26 cellular contexts compared by ENCODE assay signal in the genomic region with DNA sequence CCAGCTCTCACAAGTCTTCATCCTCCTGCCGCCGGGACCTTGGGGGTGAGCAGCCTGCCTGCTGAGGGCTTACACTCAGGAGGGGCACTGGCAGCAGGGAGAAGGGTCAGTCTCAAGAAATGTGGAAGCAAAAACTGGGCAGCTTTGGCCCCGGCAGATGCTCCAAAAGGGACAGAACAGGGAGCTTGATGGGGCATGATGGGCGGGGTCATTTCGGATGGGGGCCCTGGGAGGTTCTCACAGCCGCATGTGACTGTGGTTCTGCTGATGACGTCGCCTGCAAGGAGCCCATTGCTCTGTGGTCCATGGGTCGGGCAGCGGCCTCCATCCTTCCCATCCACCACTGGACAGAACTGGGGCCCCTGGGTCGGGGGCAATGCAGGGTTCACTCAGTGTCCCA.
DNase-seq lines count a peak whose midpoint lies in the region; ATAC-seq, FAIRE-seq and TF ChIP-seq lines count a peak whose summit lies in the region.
"Had no signal": no experiment of that assay in that cellular context is flagged by ENCODE, and none has a peak within 500 bp of the region (broad histone marks: within the 10 kb centered on the region; RNA-seq: fewer than 3 reads in every experiment).

No MANE protein-coding gene starts in this region.

- 5% methylated on average over 8 of the region's 11 CpGs for whole genome bisulfite sequencing in HepG2 (ENCODE audit: low lambda C conversion rate)
- WGBS in right lobe of liver (ENCODE audit: insufficient coverage, low coverage, low lambda C conversion rate, missing lambda C conversion rate), result no CpG with 5 or more reads among the region's 11 CpGs

- TF ChIP-seq CTCF in HepG2 (CRISPR knock-in tag; IDR thresholded peaks at IDR 0.05), result no peak
- no peak for TF ChIP-seq CTCF in right lobe of liver (IDR thresholded peaks at IDR 0.05)
- TF ChIP-seq CTCF in kidney (IDR thresholded peaks at IDR 0.05; ENCODE audit: borderline replicate concordance, extremely low read depth, insufficient read depth), result no peak
- no peak for TF ChIP-seq CTCF in osteoblast (IDR thresholded peaks at IDR 0.05; ENCODE audit: extremely low read depth, low read depth, low read length)

- intact Hi-C loops in HepG2 (cut with micrococcal nuclease; ENCODE audit: unreplicated experiment), result no loop called here
- intact Hi-C loops in right lobe of liver (cut with DNase I), result no loop called here
- intact Hi-C loops in kidney (cut with DNase I), result no loop called here

- H3K27me3 ChIP-seq in HepG2 (ENCODE audit: control insufficient read depth in 1 of 2, insufficient read depth in 2 of 2, low read length in 2 of 2) (peaks cover 9 to 63% of the 10 kb centered on the region in 2 experiments), right lobe of liver (no peaks in the 10 kb centered on the region), osteoblast (ENCODE audit: insufficient read depth, low read length) (no peaks in the 10 kb centered on the region)
- H3K27me3 ChIP-seq: BE2C, BLaER1 had no signal

- H3K27ac ChIP-seq in HepG2 (ENCODE audit: extremely low read length, insufficient read depth, low read length), result no peak overlapping the region
- no peak overlapping the region for H3K27ac ChIP-seq in right lobe of liver
- H3K27ac ChIP-seq in kidney (ENCODE audit: low read depth in 2 of 2, low read length in 2 of 2), result no peak overlapping the region
- H3K27ac ChIP-seq in osteoblast (ENCODE audit: low read depth, low read length), result no peak overlapping the region
- H3K27ac ChIP-seq: BLaER1 had no signal

- in situ Hi-C loops in HepG2 (cut with HindIII; ENCODE audit: extremely low pct_ligation_motif_present, low pct_unique_long_range_greater_than_20kb), result no loop called here

- H3K9ac ChIP-seq in HepG2 (ENCODE audit: insufficient read depth, low read depth, low read length) (no peak overlapping the region), kidney (ENCODE audit: low read length in 2 of 2) (no peak overlapping the region)
- H3K9ac ChIP-seq: BLaER1 had no signal

- no peak overlapping the region for H3K4me3 ChIP-seq in HepG2 (replicated peaks in 1 of 3; ENCODE audit: insufficient read depth in 1 of 3, low read depth in 2 of 3, low read length in 3 of 3)
- no peak overlapping the region for H3K4me3 ChIP-seq in right lobe of liver
- H3K4me3 ChIP-seq in kidney (ENCODE audit: low read length in 2 of 2), result no peak overlapping the region
- no peak overlapping the region for H3K4me3 ChIP-seq in osteoblast (ENCODE audit: insufficient read depth, low read length)
- H3K4me3 ChIP-seq: BLaER1, GM12878 had no signal

- ATAC-seq in HepG2, result no peak
- ATAC-seq in right lobe of liver, result no peak
- ATAC-seq: GM12878 had no signal

- TF ChIP-seq EP300 in HepG2 (IDR thresholded peaks at IDR 0.05; ENCODE audit: low read depth in 2 of 2, low read length in 2 of 2) (no peak), HepG2 (CRISPR knock-in tag; IDR thresholded peaks at IDR 0.05; ENCODE audit: borderline replicate concordance) (no peak)

- no peak for TF ChIP-seq RAD21 in HepG2 (CRISPR knock-in tag; IDR thresholded peaks at IDR 0.05)

- H3K9me3 ChIP-seq in HepG2 (ENCODE audit: low read length), result no peaks in the 10 kb centered on the region
- H3K9me3 ChIP-seq in right lobe of liver, result no peaks in the 10 kb centered on the region
- H3K9me3 ChIP-seq in kidney (ENCODE audit: control insufficient read depth in 1 of 2, low read length in 2 of 2), result no peaks in the 10 kb centered on the region
- H3K9me3 ChIP-seq in osteoblast (ENCODE audit: low read depth, low read length), result no peaks in the 10 kb centered on the region
- H3K9me3 ChIP-seq: BE2C, BLaER1 had no signal

- H3K4me1 ChIP-seq in HepG2 (ENCODE audit: insufficient read depth, low read length), result no peaks in the 10 kb centered on the region
- no peaks in the 10 kb centered on the region for H3K4me1 ChIP-seq in right lobe of liver
- H3K4me1 ChIP-seq in kidney (ENCODE audit: control insufficient read depth in 1 of 2, insufficient read depth in 1 of 2, low read depth in 1 of 2, low read length in 2 of 2), result no peaks in the 10 kb centered on the region
- no peaks in the 10 kb centered on the region for H3K4me1 ChIP-seq in osteoblast (ENCODE audit: insufficient read depth, low read length)

- POLR2A ChIA-PET in HepG2 (lab: Yijun Ruan, JAX), result no interaction called here

- H3K4me2 ChIP-seq in HepG2 (ENCODE audit: low read depth, low read length) (no peak overlapping the region), osteoblast (ENCODE audit: insufficient read depth, low read length) (no peak overlapping the region)
- H3K4me2 ChIP-seq: BLaER1 had no signal

- CTCF ChIA-PET in HepG2 (lab: Yijun Ruan, JAX; ENCODE audit: low intra/inter-chr PET ratio, low total read pairs), result no interaction called here

- H4K20me1 ChIP-seq in HepG2 (ENCODE audit: insufficient read depth, low read length), result peaks cover 7% of the 10 kb centered on the region; the same call in 1 of the 2 replicates
- no peaks in the 10 kb centered on the region for H4K20me1 ChIP-seq in osteoblast (ENCODE audit: insufficient read depth, low read length)

- no peak overlapping the region for H2AFZ ChIP-seq in HepG2 (ENCODE audit: low read length)
- H2AFZ ChIP-seq in osteoblast (ENCODE audit: low read length), result no peak overlapping the region

- no TSS peak for BruUV-seq in HepG2 (replicated peaks; lab: Mats Ljungman, UMichigan)

- no peak for DNase-seq in HepG2 (ENCODE audit: low spot score)
- DNase-seq in right lobe of liver, result no peak
- peak; percentile 54 for DNase-seq in kidney
- peak; percentile 50 for DNase-seq in osteoblast (ENCODE audit: insufficient read length, low spot score, missing footprints)
- no peak for DNase-seq in foreskin melanocyte
- DNase-seq in glomerular visceral epithelial cell (ENCODE audit: extremely low spot score), result no peak
- DNase-seq: 8988T; ACHN; BE2C; C1 segment of cervical spinal cord; CD4-positive, alpha-beta memory T cell; CD4-positive, CD25-positive, alpha-beta regulatory T cell; CD8-positive, alpha-beta memory T cell; COR-L47; DMS 273 treated with DMSO at 0.1 percent for 48 hours; DMS153; DMS53; DMS79; DND-41; EL; GDM1 had no signal

- TF ChIP-seq POLR2A in HepG2 (IDR thresholded peaks at IDR 0.05; ENCODE audit: insufficient read depth in 1 of 2, low read depth in 2 of 2, low read length in 2 of 2), result no peak
- no peak for TF ChIP-seq POLR2A in right lobe of liver (IDR thresholded peaks at IDR 0.05)

- no peaks in the 10 kb centered on the region for H3K36me3 ChIP-seq in HepG2 (replicated peaks in 1 of 2; ENCODE audit: control insufficient read depth in 1 of 2, insufficient read depth in 2 of 2, low read length in 2 of 2)
- no peaks in the 10 kb centered on the region for H3K36me3 ChIP-seq in right lobe of liver
- no peaks in the 10 kb centered on the region for H3K36me3 ChIP-seq in kidney (ENCODE audit: control insufficient read depth in 1 of 2, insufficient read depth in 2 of 2, low read length in 2 of 2)
- H3K36me3 ChIP-seq in osteoblast (ENCODE audit: insufficient read depth, low read length), result no peaks in the 10 kb centered on the region
- H3K36me3 ChIP-seq: BE2C, BLaER1 had no signal

- FAIRE-seq in HepG2 (lab: Jason Lieb, UNC) (no peak), kidney (lab: Jason Lieb, UNC) (no peak)
- FAIRE-seq: A204.1, GM12878, GM12892, GM18507 had no signal

- H3K79me2 ChIP-seq in HepG2 (ENCODE audit: insufficient read depth, low read length) (no peaks in the 10 kb centered on the region), osteoblast (ENCODE audit: insufficient read depth, low read length) (no peaks in the 10 kb centered on the region)

TF ChIP-seq in HepG2, 621 proteins besides CTCF, POLR2A, EP300 and RAD21 (continues in another document):
- TF ChIP-seq THYN1 (CRISPR knock-in tag; IDR thresholded peaks at IDR 0.05; ENCODE audit: borderline replicate concordance, low read depth) (no peak), ZFY (CRISPR knock-in tag; IDR thresholded peaks at IDR 0.05) (no peak), FLYWCH1 (CRISPR knock-in tag; IDR thresholded peaks at IDR 0.05) (no peak)
- TF ChIP-seq, protein P1, sequence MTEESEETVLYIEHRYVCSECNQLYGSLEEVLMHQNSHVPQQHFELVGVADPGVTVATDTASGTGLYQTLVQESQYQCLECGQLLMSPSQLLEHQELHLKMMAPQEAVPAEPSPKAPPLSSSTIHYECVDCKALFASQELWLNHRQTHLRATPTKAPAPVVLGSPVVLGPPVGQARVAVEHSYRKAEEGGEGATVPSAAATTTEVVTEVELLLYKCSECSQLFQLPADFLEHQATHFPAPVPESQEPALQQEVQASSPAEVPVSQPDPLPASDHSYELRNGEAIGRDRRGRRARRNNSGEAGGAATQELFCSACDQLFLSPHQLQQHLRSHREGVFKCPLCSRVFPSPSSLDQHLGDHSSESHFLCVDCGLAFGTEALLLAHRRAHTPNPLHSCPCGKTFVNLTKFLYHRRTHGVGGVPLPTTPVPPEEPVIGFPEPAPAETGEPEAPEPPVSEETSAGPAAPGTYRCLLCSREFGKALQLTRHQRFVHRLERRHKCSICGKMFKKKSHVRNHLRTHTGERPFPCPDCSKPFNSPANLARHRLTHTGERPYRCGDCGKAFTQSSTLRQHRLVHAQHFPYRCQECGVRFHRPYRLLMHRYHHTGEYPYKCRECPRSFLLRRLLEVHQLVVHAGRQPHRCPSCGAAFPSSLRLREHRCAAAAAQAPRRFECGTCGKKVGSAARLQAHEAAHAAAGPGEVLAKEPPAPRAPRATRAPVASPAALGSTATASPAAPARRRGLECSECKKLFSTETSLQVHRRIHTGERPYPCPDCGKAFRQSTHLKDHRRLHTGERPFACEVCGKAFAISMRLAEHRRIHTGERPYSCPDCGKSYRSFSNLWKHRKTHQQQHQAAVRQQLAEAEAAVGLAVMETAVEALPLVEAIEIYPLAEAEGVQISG (CRISPR knock-in tag; IDR thresholded peaks at IDR 0.05), result no peak

Comparison
In these comparisons a context has a peak if more than half of its experiments do, and no peak if none do; other contexts are left out.
1. DNase-seq: peak in kidney (single experiment) and osteoblast (single experiment); none in HepG2 (single experiment), right lobe of liver (0 of 3), foreskin melanocyte (single experiment) and glomerular visceral epithelial cell (single experiment).